28 cellular contexts compared by ENCODE assay signal in the genomic region with DNA sequence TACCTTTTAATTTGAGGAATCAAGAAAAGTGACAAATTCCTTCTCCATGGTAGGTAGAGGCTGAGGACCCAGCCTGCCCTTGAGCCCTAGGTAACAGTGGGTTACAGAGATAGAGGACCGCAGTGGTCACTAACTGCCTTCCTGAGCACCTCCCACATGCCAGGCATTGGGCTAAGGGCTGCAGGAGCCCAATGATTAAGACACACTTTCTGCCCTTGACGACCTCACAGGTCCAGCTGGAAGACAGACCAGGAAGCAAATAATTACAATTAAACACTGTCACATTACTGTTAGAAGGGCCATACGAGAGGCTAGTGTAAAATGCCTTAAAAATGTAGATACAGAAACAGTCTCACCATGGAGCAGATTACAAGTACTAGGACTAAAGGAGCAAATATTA.
"Had no signal": no experiment of that assay in that cellular context is flagged by ENCODE, and none has a peak within 500 bp of the region (broad histone marks: within the 10 kb centered on the region; RNA-seq: fewer than 3 reads in every experiment).

No MANE protein-coding gene starts in this region.

- H3K36me3 ChIP-seq: adrenal gland, MG63 had no signal

- H3K4me1 ChIP-seq: adrenal gland had no signal

- ATAC-seq: activated CD4-positive, alpha-beta T cell treated with anti-CD3 and anti-CD28 coated beads for 36 hours; activated CD8-positive, alpha-beta T cell treated with anti-CD3 and anti-CD28 coated beads for 36 hours; PC-3 had no signal

- H3K9me3 ChIP-seq: adrenal gland, MG63 had no signal

- H3K36me3 Mint-ChIP-seq: activated naive CD8-positive, alpha-beta T cell treated with anti-CD3 and anti-CD28 coated beads, Interleukin-2, amount 10 ng/mL, durations not matched to agents 7 days and 5 days; T-cell had no signal

- H3K27me3 ChIP-seq: adrenal gland, MG63 had no signal

- H3K9me3 Mint-ChIP-seq: activated CD8-positive, alpha-beta T cell treated with anti-CD3 and anti-CD28 coated beads for 36 hours; activated naive CD8-positive, alpha-beta T cell treated with anti-CD3 and anti-CD28 coated beads, Interleukin-2, amount 10 ng/mL, durations not matched to agents 7 days and 5 days; T-cell had no signal

- H3K4me3 Mint-ChIP-seq: activated CD4-positive, alpha-beta T cell treated with anti-CD3 and anti-CD28 coated beads for 36 hours; activated CD8-positive, alpha-beta T cell treated with anti-CD3 and anti-CD28 coated beads for 36 hours; activated naive CD8-positive, alpha-beta T cell treated with anti-CD3 and anti-CD28 coated beads, Interleukin-2, amount 10 ng/mL, durations not matched to agents 7 days and 5 days; T-cell had no signal

- H3K4me1 Mint-ChIP-seq: activated CD4-positive, alpha-beta T cell treated with anti-CD3 and anti-CD28 coated beads for 36 hours; activated naive CD8-positive, alpha-beta T cell treated with anti-CD3 and anti-CD28 coated beads, Interleukin-2, amount 10 ng/mL, durations not matched to agents 7 days and 5 days had no signal

- FAIRE-seq: bronchial epithelial cell, RCC 7860, TTC549 had no signal

- H3K27ac ChIP-seq: adrenal gland, KMS-11 had no signal

- H3K27ac Mint-ChIP-seq: activated CD4-positive, alpha-beta T cell treated with anti-CD3 and anti-CD28 coated beads for 36 hours; activated CD8-positive, alpha-beta T cell treated with anti-CD3 and anti-CD28 coated beads for 36 hours; activated naive CD8-positive, alpha-beta T cell treated with anti-CD3 and anti-CD28 coated beads, Interleukin-2, amount 10 ng/mL, durations not matched to agents 7 days and 5 days; T-cell had no signal

- DNase-seq: activated CD4-positive, alpha-beta T cell treated with anti-CD3 and anti-CD28 coated beads for 36 hours; activated CD4-positive, CD25-positive, alpha-beta regulatory T cell; activated CD8-positive, alpha-beta memory T cell treated with anti-CD3 and anti-CD28 coated beads, Interleukin-2, amount 50 U/mL, for 4 hours; activated CD8-positive, alpha-beta T cell treated with anti-CD3 and anti-CD28 coated beads for 36 hours; activated naive CD4-positive, alpha-beta T cell treated with anti-CD3 and anti-CD28 coated beads, Interleukin-2, amount 50 U/mL, for 16 hours; activated naive CD8-positive, alpha-beta T cell treated with anti-CD3 and anti-CD28 coated beads, Interleukin-2, amount 10 ng/mL, durations not matched to agents 7 days and 5 days; activated T-cell treated with anti-CD3 and anti-CD28 coated beads, Interleukin-2, amount 50 U/mL, for 1 hour; adrenal gland; anterior cingulate cortex; central memory CD4-positive, alpha-beta T cell; MG63; MV-4-11; NCI-H1092 treated with DMSO at 0.1 percent for 48 hours; NCI-H1436 treated with DMSO at 0.1 percent for 48 hours; NCI-H1930; NCI-H2107; NCI-H2171 treated with DMSO at 0.1 percent for 48 hours; NCI-H226; NCI-H526 treated with DMSO at 0.1 percent for 48 hours; NCI-H82; PC-3; SHP77; T-cell; T1000 had no signal

- H3K4me3 ChIP-seq: adrenal gland, MG63 had no signal

- H3K4me2 ChIP-seq: KMS-11 had no signal
